Comparison of ENCODE assay signal across 9 cellular contexts in genomic region chr5:178152491-178153444, GRCh38. TPM values are rescaled to one million over a fixed set of nuclear protein-coding genes. Genes with fewer than 3 reads are reported as not detected.
DNase-seq lines count a peak whose midpoint lies in the region; ATAC-seq and TF ChIP-seq lines count a peak whose summit lies in the region.
"Had no signal": no experiment of that assay in that cellular context is flagged by ENCODE, and none has a peak within 500 bp of the region (broad histone marks: within the 10 kb centered on the region; RNA-seq: fewer than 3 reads in every experiment).

No MANE protein-coding gene starts in this region.

- WGBS in lung, 2 donors = 50 to 54% methylated on average over 31 of the region's 31 CpGs

- H3K27me3 ChIP-seq in lung (ENCODE audit: control insufficient read depth, insufficient read depth) (no peaks in the 10 kb centered on the region), upper lobe of right lung (no peaks in the 10 kb centered on the region)

- H3K4me1 ChIP-seq in lung (ENCODE audit: control insufficient read depth in 2 of 2, insufficient read depth in 2 of 2, low read length in 2 of 2) = peaks cover 5% of the 10 kb centered on the region in 2 donors
- peaks cover 10% of the 10 kb centered on the region for H3K4me1 ChIP-seq in upper lobe of right lung

- no peak for DNase-seq in activated naive CD4-positive, alpha-beta T cell (lab: John Stamatoyannopoulos, UW)
- no peak for DNase-seq in astrocyte of the cerebellum (ENCODE audit: low read depth)
- no peak for DNase-seq in lung (ENCODE audit: low spot score)
- DNase-seq in upper lobe of right lung = no peak
- no peak for DNase-seq in NCI-H2029 treated with DMSO at 0.1 percent for 48 hours (lab: John Stamatoyannopoulos, UW)
- no peak for DNase-seq in NCI-H2107 treated with DMSO at 0.1 percent for 48 hours (lab: John Stamatoyannopoulos, UW; ENCODE audit: unreplicated experiment)
- DNase-seq in NCI-H1436 (lab: John Stamatoyannopoulos, UW) = no peak

- TF ChIP-seq CTCF in astrocyte of the cerebellum (IDR thresholded peaks at IDR 0.05; ENCODE audit: low read depth, low read length, missing control alignments) (no peak), lung (IDR thresholded peaks at IDR 0.05; ENCODE audit: control extremely low read depth, extremely low read depth) (no peak), upper lobe of right lung (IDR thresholded peaks at IDR 0.05) (no peak)

- in situ Hi-C loops in astrocyte of the cerebellum (cut with HindIII; ENCODE audit: low sequenced_read_pairs) = no loop called here

- intact Hi-C loops in upper lobe of right lung (cut with DNase I) = no loop called here

- H3K27me3 Mint-ChIP-seq in activated naive CD4-positive, alpha-beta T cell treated with anti-CD3 and anti-CD28 coated beads, Interleukin-2, amount 50 U/mL, for 24 hours = no peaks in the 10 kb centered on the region

- H3K9me3 Mint-ChIP-seq in activated naive CD4-positive, alpha-beta T cell treated with anti-CD3 and anti-CD28 coated beads, Interleukin-2, amount 50 U/mL, for 24 hours = no peaks in the 10 kb centered on the region

- H3K9me3 ChIP-seq in lung (ENCODE audit: control insufficient read depth in 2 of 2, insufficient read depth in 1 of 2, low read length in 1 of 2) (no peaks in the 10 kb centered on the region), upper lobe of right lung (no peaks in the 10 kb centered on the region)

- peak overlapping the region; percentile 65 for H3K4me3 ChIP-seq in astrocyte of the cerebellum (ENCODE audit: low read depth, low read length)
- H3K4me3 ChIP-seq in lung = peak overlapping the region; percentile 80
- peak overlapping the region; percentile 99 for H3K4me3 ChIP-seq in upper lobe of right lung

- H3K4me3 Mint-ChIP-seq in activated naive CD4-positive, alpha-beta T cell treated with anti-CD3 and anti-CD28 coated beads, Interleukin-2, amount 50 U/mL, for 24 hours = peak overlapping the region; percentile 98

- H3K27ac ChIP-seq in lung (ENCODE audit: low read depth in 1 of 2, low read length in 1 of 2) = peak overlapping the region in 1 of 2 donors; percentile 82
- peak overlapping the region; percentile 82 for H3K27ac ChIP-seq in upper lobe of right lung

- H3K36me3 ChIP-seq in lung (ENCODE audit: control insufficient read depth in 2 of 2, insufficient read depth in 2 of 2, low read length in 2 of 2) (peaks cover 7 to 28% of the 10 kb centered on the region in 2 donors), upper lobe of right lung (peaks cover 38% of the 10 kb centered on the region)

- ATAC-seq in lung (ENCODE audit: insufficient read depth, low FRiP score) (no peak), upper lobe of right lung (no peak)

- peaks cover 38% of the 10 kb centered on the region for H3K4me1 Mint-ChIP-seq in activated naive CD4-positive, alpha-beta T cell treated with anti-CD3 and anti-CD28 coated beads, Interleukin-2, amount 50 U/mL, for 24 hours

- H3K27ac Mint-ChIP-seq in activated naive CD4-positive, alpha-beta T cell treated with anti-CD3 and anti-CD28 coated beads, Interleukin-2, amount 50 U/mL, for 24 hours = peak overlapping the region; percentile 95

- H3K36me3 Mint-ChIP-seq in activated naive CD4-positive, alpha-beta T cell treated with anti-CD3 and anti-CD28 coated beads, Interleukin-2, amount 50 U/mL, for 24 hours = peaks cover 16% of the 10 kb centered on the region

RNA-seq across cellular contexts. Expression of gene NHP2, which starts 0.9 kb away (rescaled TPM):
- total RNA-seq in lung (100 to 1,000 TPM in 1 of 2 donors, 10 to 100 TPM in 1; 64.7 to 136 TPM), upper lobe of right lung (60.1 TPM)
- polyA plus RNA-seq in lung = 100 to 1,000 TPM; 127 to 199 TPM

RNA-seq across cellular contexts. Expression of gene RMND5B, which starts 22.0 kb away (rescaled TPM):
- total RNA-seq in lung = 10 to 100 TPM; 24.4 to 46.1 TPM
- polyA plus RNA-seq in lung = 10 to 100 TPM; 33.6 to 38.7 TPM
- 44.7 TPM for total RNA-seq in upper lobe of right lung

RNA-seq across cellular contexts. Expression of gene GMCL2, which starts 34.4 kb away (rescaled TPM):
- total RNA-seq in lung = not detected
- polyA plus RNA-seq in lung = not detected
- total RNA-seq in upper lobe of right lung = not detected
- total RNA-seq: myocyte had no signal

RNA-seq across cellular contexts. Expression of gene N4BP3, which starts 39.4 kb away (rescaled TPM):
- total RNA-seq in lung = 10 to 100 TPM; 10.9 to 11.4 TPM
- polyA plus RNA-seq in lung = 1 to 10 TPM; 6.1 to 6.3 TPM
- 5.2 TPM for total RNA-seq in upper lobe of right lung

RNA-seq across cellular contexts. Expression of gene HNRNPAB, which starts 51.6 kb away (rescaled TPM):
- 100 to 1,000 TPM in 1 of 2 donors, 10 to 100 TPM in 1; 35.9 to 140 TPM for total RNA-seq in lung
- 100 to 1,000 TPM; 121 to 168 TPM for polyA plus RNA-seq in lung
- 116 TPM for total RNA-seq in upper lobe of right lung
